1 cellular context compared by ENCODE assay signal in genomic region chr20:20037960-20038359, GRCh38.
TF ChIP-seq lines count a peak whose summit lies in the region.

No MANE protein-coding gene starts in this region.

TF ChIP-seq in IMR-90, 13 proteins besides CTCF, POLR2A, EP300 and RAD21:
- TF ChIP-seq BHLHE40 (IDR thresholded peaks at IDR 0.05; ENCODE audit: low read depth, low read length) (peak; percentile 91; the same call in 1 of the 2 replicates), RCOR1 (IDR thresholded peaks at IDR 0.05; ENCODE audit: insufficient replicate concordance, low read length) (no peak)
